7 cellular contexts compared by ENCODE assay signal in genomic region chr4:119662612-119663011, GRCh38. TPM values are rescaled to one million over a fixed set of nuclear protein-coding genes. Genes with fewer than 3 reads are reported as not detected.
DNase-seq lines count a peak whose midpoint lies in the region; ATAC-seq and TF ChIP-seq lines count a peak whose summit lies in the region.
"Not testable (repeated sequence)": the region's sequence is repeated elsewhere in the genome, so short reads cannot be mapped to it uniquely, and the experiment has no call there.

No MANE protein-coding gene starts in this region.

- intact Hi-C loops in mammary epithelial cell (cut with micrococcal nuclease) = not testable (repeated sequence)

- not testable (repeated sequence) for H3K27me3 Mint-ChIP-seq in nephron (ENCODE audit: low read depth)

- H3K36me3 ChIP-seq in mammary epithelial cell (ENCODE audit: insufficient read depth, low read length) = not testable (repeated sequence)

- CTCF ChIA-PET in mammary epithelial cell (lab: Charles Lee; ENCODE audit: low non-redundant PET) = not testable (repeated sequence)

- BruUV-seq in mammary epithelial cell (replicated peaks; lab: Mats Ljungman, UMichigan) = TSS peak; percentile 52

- WGBS in mammary epithelial cell (ENCODE audit: low coverage, missing lambda C conversion rate) = 91% methylated on average over 2 of the region's 2 CpGs

- H3K9me3 ChIP-seq in mammary epithelial cell (replicated peaks; ENCODE audit: insufficient read depth, low read length) = not testable (repeated sequence)

- peaks cover 42% of the 10 kb centered on the region for H3K4me1 Mint-ChIP-seq in nephron

- peak; percentile 14 for DNase-seq in KBM-7
- not testable (repeated sequence) for DNase-seq in mammary epithelial cell

- not testable (repeated sequence) for TF ChIP-seq CTCF in mammary epithelial cell (conservative IDR thresholded peaks at IDR 0.05 in 1 of 2, IDR thresholded peaks at IDR 0.05 in 1 of 2; ENCODE audit: extremely low read depth in 1 of 2, insufficient read depth in 1 of 2, low read depth in 1 of 2, low read length in 2 of 2); nephron (IDR thresholded peaks at IDR 0.05; ENCODE audit: unreplicated experiment in 3 of 3)

- H3K4me3 ChIP-seq in mammary epithelial cell (replicated peaks in 1 of 3; ENCODE audit: insufficient read depth in 1 of 3, low read depth in 2 of 3, low read length in 3 of 3) = not testable (repeated sequence)

- not testable (repeated sequence) for H3K36me3 Mint-ChIP-seq in nephron (ENCODE audit: low read depth)

- H3K79me2 ChIP-seq in mammary epithelial cell (ENCODE audit: insufficient read depth, low read length) = not testable (repeated sequence)

- H3K9ac ChIP-seq in mammary epithelial cell (ENCODE audit: insufficient read depth, low read length) = not testable (repeated sequence)

- not testable (repeated sequence) for H3K27ac ChIP-seq in mammary epithelial cell (ENCODE audit: insufficient read depth, low read depth, low read length)

- H3K27me3 ChIP-seq in mammary epithelial cell (ENCODE audit: insufficient read depth, low read length) = not testable (repeated sequence)

- H3K4me2 ChIP-seq in mammary epithelial cell (ENCODE audit: insufficient read depth, low read depth, low read length) = not testable (repeated sequence)

- not testable (repeated sequence) for H3K4me3 Mint-ChIP-seq in nephron

- ATAC-seq in GM18867 (IDR thresholded peaks at IDR 0.05; ENCODE audit: unreplicated experiment) = peak; percentile 20
- peak; percentile 23 for ATAC-seq in GM19324 (IDR thresholded peaks at IDR 0.05; ENCODE audit: low FRiP score, unreplicated experiment)
- peak; percentile 39 for ATAC-seq in GM21576 (IDR thresholded peaks at IDR 0.05; ENCODE audit: unreplicated experiment)
- ATAC-seq in HG03095 (IDR thresholded peaks at IDR 0.05; ENCODE audit: unreplicated experiment) = peak; percentile 23

- peak overlapping the region; percentile 33 for H2AFZ ChIP-seq in mammary epithelial cell (ENCODE audit: low read depth, low read length)

- peak overlapping the region; percentile 21 to 89 (median 87) for H3K27ac Mint-ChIP-seq in nephron

- in situ Hi-C loops in KBM-7 (cut with MboI; ENCODE audit: low pct_unique_long_range_greater_than_20kb, low sequenced_read_pairs); mammary epithelial cell (cut with MboI; ENCODE audit: low sequenced_read_pairs in 2 of 2): not testable (repeated sequence)

- not testable (repeated sequence) for H4K20me1 ChIP-seq in mammary epithelial cell (ENCODE audit: insufficient read depth, low read length)

- not testable (repeated sequence) for H3K9me3 Mint-ChIP-seq in nephron

- dilution Hi-C loops in mammary epithelial cell (cut with HindIII; ENCODE audit: low sequenced_read_pairs) = not testable (repeated sequence)

- H3K4me1 ChIP-seq in mammary epithelial cell (ENCODE audit: insufficient read depth, low read length) = not testable (repeated sequence)

RNA-seq across cellular contexts. Expression of gene PDE5A, which starts 34.0 kb away (rescaled TPM):
- total RNA-seq in mammary epithelial cell = 10 to 100 TPM in 1 of 2 donors, 1 to 10 TPM in 1; 4.3 to 17.3 TPM
- polyA plus RNA-seq in mammary epithelial cell = 0.69 TPM
- 2.3 TPM for polyA minus RNA-seq in mammary epithelial cell
